ENCODE assay signal across 11 cellular contexts in the genomic region with DNA sequence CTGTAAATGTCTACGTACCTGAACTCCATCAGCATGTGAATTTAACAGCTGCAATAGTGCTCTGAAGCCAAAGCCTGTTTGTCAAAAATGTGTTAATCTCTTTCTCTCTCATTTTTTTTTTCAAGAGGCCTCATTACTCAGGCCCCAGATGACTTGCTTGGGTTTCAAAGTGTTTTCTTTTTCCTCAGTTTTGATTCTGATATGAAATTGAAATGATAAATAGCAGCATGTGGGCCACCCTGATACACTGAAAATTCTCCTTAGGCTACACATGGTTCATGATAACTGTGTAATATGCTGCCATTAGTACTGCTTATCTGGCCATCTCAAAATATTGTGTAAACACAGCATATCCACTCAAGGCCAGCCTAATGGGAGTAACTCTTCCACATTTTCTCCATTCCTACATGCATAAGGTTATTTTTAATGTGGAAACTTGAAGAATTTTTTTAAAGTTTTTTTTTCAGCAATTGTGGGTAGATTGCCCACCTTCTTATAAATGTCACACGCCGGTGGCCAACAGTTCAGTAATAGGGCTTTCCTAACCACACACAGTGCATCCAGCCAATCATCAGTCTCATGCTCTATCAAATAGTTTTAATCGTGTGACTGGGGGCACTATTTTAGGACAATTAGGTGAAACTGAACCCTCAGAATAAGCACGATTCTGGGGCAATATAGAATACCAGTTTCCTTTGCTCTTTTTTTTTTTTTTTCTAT. TPM values are rescaled to one million over a fixed set of nuclear protein-coding genes. Genes with fewer than 3 reads are reported as not detected.
DNase-seq lines count a peak whose midpoint lies in the region; ATAC-seq, FAIRE-seq and TF ChIP-seq lines count a peak whose summit lies in the region.
"Had no signal": no experiment of that assay in that cellular context is flagged by ENCODE, and none has a peak within 500 bp of the region (broad histone marks: within the 10 kb centered on the region; RNA-seq: fewer than 3 reads in every experiment).

No MANE protein-coding gene starts in this region.

- H3K9me3 ChIP-seq in mesenchymal stem cell (ENCODE audit: control insufficient read depth, low read length): no peaks in the 10 kb centered on the region
- H3K9me3 ChIP-seq: thyroid gland had no signal

- H4K8ac ChIP-seq in mesenchymal stem cell (ENCODE audit: low read length): no peak overlapping the region

- intact Hi-C loops in CD14-positive monocyte (cut with micrococcal nuclease): no loop called here

- DNase-seq in CD14-positive monocyte (ENCODE audit: low spot score): no peak
- DNase-seq in GM23338 (ENCODE audit: low spot score): no peak
- peak; percentile 37 for DNase-seq in mesenchymal stem cell
- no peak for DNase-seq in GM12891 (ENCODE audit: insufficient read length, low spot score)
- DNase-seq in iPS-NIHi11 (ENCODE audit: low spot score): no peak
- DNase-seq: activated CD8-positive, alpha-beta memory T cell treated with anti-CD3 and anti-CD28 coated beads, Interleukin-2, amount 50 U/mL, for 4 hours; left cardiac atrium; thyroid gland had no signal

- no peak overlapping the region for H3K4me3 ChIP-seq in GM23338
- H3K4me3 ChIP-seq in mesenchymal stem cell (ENCODE audit: insufficient read depth in 1 of 2, low read depth in 1 of 2, low read length in 2 of 2): no peak overlapping the region
- H3K4me3 ChIP-seq: thyroid gland had no signal

- H3K18ac ChIP-seq in mesenchymal stem cell (ENCODE audit: low read depth in 1 of 2, low read length in 2 of 2): no peak overlapping the region

- H3K4me3 Mint-ChIP-seq in CD14-positive monocyte (no peak overlapping the region), GM23338 (no peak overlapping the region)
- no peak overlapping the region for H3K4me3 Mint-ChIP-seq in activated T-helper 17 cell treated with anti-CD3 and anti-CD28 coated beads, Interleukin-2, amount 50 U/mL, for 72 hours

- no peak overlapping the region for H2BK12ac ChIP-seq in mesenchymal stem cell (ENCODE audit: low read length in 2 of 2)

- no peak overlapping the region for H2BK5ac ChIP-seq in mesenchymal stem cell (ENCODE audit: low read depth, low read length, poor library complexity, severe bottlenecking)

- no peak overlapping the region for H3K9ac ChIP-seq in mesenchymal stem cell (ENCODE audit: low read length)

- H3F3A ChIP-seq in GM23338 (replicated peaks; ENCODE audit: low read depth): no peaks in the 10 kb centered on the region

- H3K27me3 ChIP-seq in GM23338 (ENCODE audit: insufficient read depth) (no peaks in the 10 kb centered on the region), mesenchymal stem cell (ENCODE audit: control insufficient read depth in 1 of 2, insufficient read depth in 1 of 2, low read length in 2 of 2) (no peaks in the 10 kb centered on the region)
- H3K27me3 ChIP-seq: thyroid gland had no signal

- H3K14ac ChIP-seq in mesenchymal stem cell (ENCODE audit: low read length in 2 of 2): no peak overlapping the region

- no peak for ATAC-seq in GM23338
- ATAC-seq in activated T-helper 17 cell treated with anti-CD3 and anti-CD28 coated beads, Interleukin-2, amount 50 U/mL, for 72 hours (replicated peaks): peak; percentile 95
- no peak for ATAC-seq in GM18858 (IDR thresholded peaks at IDR 0.05; ENCODE audit: unreplicated experiment)
- ATAC-seq in HG03135 (IDR thresholded peaks at IDR 0.05; ENCODE audit: unreplicated experiment): no peak

- no peaks in the 10 kb centered on the region for H3K79me2 ChIP-seq in GM23338 (replicated peaks; ENCODE audit: insufficient read depth)

- no peak overlapping the region for H3K4ac ChIP-seq in mesenchymal stem cell (ENCODE audit: low read depth in 1 of 2, low read length in 2 of 2)

- H3K9me2 ChIP-seq in GM23338 (ENCODE audit: insufficient read depth): no peaks in the 10 kb centered on the region

- no peak overlapping the region for H2BK120ac ChIP-seq in mesenchymal stem cell (ENCODE audit: low read depth, low read length)

- no peak for TF ChIP-seq POLR2A in GM12891 (IDR thresholded peaks at IDR 0.05; ENCODE audit: low read depth, low read length)

- no peak overlapping the region for H2AK5ac ChIP-seq in mesenchymal stem cell (ENCODE audit: low read length, severe bottlenecking)

- H3K4me2 ChIP-seq in GM23338 (no peak overlapping the region), mesenchymal stem cell (ENCODE audit: low read length, poor library complexity, severe bottlenecking) (no peak overlapping the region)

- TF ChIP-seq CTCF in CD14-positive monocyte (IDR thresholded peaks at IDR 0.05) (no peak), GM23338 (conservative IDR thresholded peaks at IDR 0.05; ENCODE audit: low read depth in 2 of 2) (no peak)

- no peak for FAIRE-seq in GM12891 (lab: Jason Lieb, UNC)

- H4K20me1 ChIP-seq in GM23338 (replicated peaks; ENCODE audit: insufficient read depth): no peaks in the 10 kb centered on the region

- H3K36me3 ChIP-seq in GM23338 (ENCODE audit: insufficient read depth) (no peaks in the 10 kb centered on the region), mesenchymal stem cell (ENCODE audit: control insufficient read depth in 1 of 2, insufficient read depth in 2 of 2, low read depth in 1 of 2, low read length in 2 of 2) (no peaks in the 10 kb centered on the region)
- H3K36me3 ChIP-seq: thyroid gland had no signal

- H3K23ac ChIP-seq in mesenchymal stem cell (ENCODE audit: low read length in 2 of 2): no peak overlapping the region

- WGBS in mesenchymal stem cell: 93% methylated on average over 3 of the region's 5 CpGs

- H2BK15ac ChIP-seq in mesenchymal stem cell (ENCODE audit: low read depth, poor library complexity, severe bottlenecking): no peak overlapping the region

- H3K4me1 ChIP-seq in GM23338 (ENCODE audit: insufficient read depth) (peaks cover 4% of the 10 kb centered on the region; the same call in 1 of the 2 replicates), mesenchymal stem cell (ENCODE audit: control insufficient read depth, insufficient read depth, low read depth, low read length) (peaks cover 2% of the 10 kb centered on the region)
- H3K4me1 ChIP-seq: thyroid gland had no signal

- H3K27me3 Mint-ChIP-seq in CD14-positive monocyte (ENCODE audit: low read depth in 3 of 3) (no peaks in the 10 kb centered on the region), GM23338 (ENCODE audit: insufficient read depth, low read depth, poor library complexity) (no peaks in the 10 kb centered on the region)
- H3K27me3 Mint-ChIP-seq in activated T-helper 17 cell treated with anti-CD3 and anti-CD28 coated beads, Interleukin-2, amount 50 U/mL, for 72 hours: no peaks in the 10 kb centered on the region

- H3K27ac Mint-ChIP-seq in CD14-positive monocyte (peak overlapping the region; percentile 79 to 94 (median 91)), GM23338 (no peak overlapping the region)
- H3K27ac Mint-ChIP-seq in activated T-helper 17 cell treated with anti-CD3 and anti-CD28 coated beads, Interleukin-2, amount 50 U/mL, for 72 hours: no peak overlapping the region

- H3K4me1 Mint-ChIP-seq in CD14-positive monocyte: peaks cover 53% of the 10 kb centered on the region
- H3K4me1 Mint-ChIP-seq in GM23338: peaks cover 7% of the 10 kb centered on the region; the same call in 2 of the 3 replicates
- peaks cover 4% of the 10 kb centered on the region for H3K4me1 Mint-ChIP-seq in activated T-helper 17 cell treated with anti-CD3 and anti-CD28 coated beads, Interleukin-2, amount 50 U/mL, for 72 hours

- H3K36me3 Mint-ChIP-seq in CD14-positive monocyte (no peaks in the 10 kb centered on the region), GM23338 (ENCODE audit: low read depth) (no peaks in the 10 kb centered on the region)
- H3K36me3 Mint-ChIP-seq in activated T-helper 17 cell treated with anti-CD3 and anti-CD28 coated beads, Interleukin-2, amount 50 U/mL, for 72 hours (ENCODE audit: low read depth): no peaks in the 10 kb centered on the region

- H3K27ac ChIP-seq in GM23338 (ENCODE audit: low read depth): no peak overlapping the region
- no peak overlapping the region for H3K27ac ChIP-seq in mesenchymal stem cell (ENCODE audit: low read length, poor library complexity, severe bottlenecking)
- H3K27ac ChIP-seq: thyroid gland had no signal

- peak overlapping the region; percentile 39; the same call in 1 of the 2 replicates for H2AFZ ChIP-seq in GM23338
- H2AFZ ChIP-seq in mesenchymal stem cell (ENCODE audit: low read depth, low read length): no peak overlapping the region

- H3K9me3 Mint-ChIP-seq in CD14-positive monocyte: no peaks in the 10 kb centered on the region
- no peaks in the 10 kb centered on the region for H3K9me3 Mint-ChIP-seq in GM23338
- H3K9me3 Mint-ChIP-seq in activated T-helper 17 cell treated with anti-CD3 and anti-CD28 coated beads, Interleukin-2, amount 50 U/mL, for 72 hours: no peaks in the 10 kb centered on the region

- H4K91ac ChIP-seq in mesenchymal stem cell (ENCODE audit: low read length): no peak overlapping the region

- H3K79me1 ChIP-seq in mesenchymal stem cell (replicated peaks; ENCODE audit: low read length, poor library complexity, severe bottlenecking): no peaks in the 10 kb centered on the region

TF ChIP-seq in GM23338, 12 proteins besides CTCF, POLR2A, EP300 and RAD21:
- TF ChIP-seq, protein P1, sequence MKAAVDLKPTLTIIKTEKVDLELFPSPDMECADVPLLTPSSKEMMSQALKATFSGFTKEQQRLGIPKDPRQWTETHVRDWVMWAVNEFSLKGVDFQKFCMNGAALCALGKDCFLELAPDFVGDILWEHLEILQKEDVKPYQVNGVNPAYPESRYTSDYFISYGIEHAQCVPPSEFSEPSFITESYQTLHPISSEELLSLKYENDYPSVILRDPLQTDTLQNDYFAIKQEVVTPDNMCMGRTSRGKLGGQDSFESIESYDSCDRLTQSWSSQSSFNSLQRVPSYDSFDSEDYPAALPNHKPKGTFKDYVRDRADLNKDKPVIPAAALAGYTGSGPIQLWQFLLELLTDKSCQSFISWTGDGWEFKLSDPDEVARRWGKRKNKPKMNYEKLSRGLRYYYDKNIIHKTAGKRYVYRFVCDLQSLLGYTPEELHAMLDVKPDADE (IDR thresholded peaks at IDR 0.05): no peak
TF ChIP-seq in GM23338: peak in this region for 0.

TF ChIP-seq in GM12891, 5 proteins besides CTCF, POLR2A, EP300 and RAD21:
- TF ChIP-seq PAX5 (IDR thresholded peaks at IDR 0.05; ENCODE audit: insufficient read depth, low read length, severe bottlenecking): no peak
TF ChIP-seq in GM12891: peak in this region for 0.

RNA-seq across cellular contexts. Expression of a gene that starts 13.1 kb away (rescaled TPM):
- polyA plus RNA-seq in CD14-positive monocyte: 1 to 10 TPM; 4.6 to 6.9 TPM
- 9.0 and 10.3 TPM in 2 replicates for total RNA-seq in GM23338 (2014; rRNA removed; shearing (Covaris generic))
- polyA plus RNA-seq in GM23338 (2016; fragmentation: Nextera tagmentation; extraction: Ambion mirVana): 3.2 and 3.4 TPM in 2 replicates
- total RNA-seq in activated T-helper 17 cell treated with anti-CD3 and anti-CD28 coated beads, Interleukin-2, amount 50 U/mL, for 72 hours: 10 to 100 TPM; 48.2 to 61.2 TPM
- 8.3 TPM for polyA plus RNA-seq in mesenchymal stem cell (2013, experiment 1 of 2)
- 8.4 TPM for polyA plus RNA-seq in mesenchymal stem cell (2013, experiment 2 of 2)
- 17.3 TPM for polyA plus RNA-seq in GM12891 (2012; ENCODE audit: low read depth, missing spikeins)

Comparison
In these comparisons a context has a peak if more than half of its experiments do, and no peak if none do; other contexts are left out.
1. H3K27ac Mint-ChIP-seq: peak in CD14-positive monocyte (7 of 7); none in GM23338 (single experiment) and activated T-helper 17 cell treated with anti-CD3 and anti-CD28 coated beads, Interleukin-2, amount 50 U/mL, for 72 hours (single experiment).